ENCODE assay signal across 22 cellular contexts in the genomic region with DNA sequence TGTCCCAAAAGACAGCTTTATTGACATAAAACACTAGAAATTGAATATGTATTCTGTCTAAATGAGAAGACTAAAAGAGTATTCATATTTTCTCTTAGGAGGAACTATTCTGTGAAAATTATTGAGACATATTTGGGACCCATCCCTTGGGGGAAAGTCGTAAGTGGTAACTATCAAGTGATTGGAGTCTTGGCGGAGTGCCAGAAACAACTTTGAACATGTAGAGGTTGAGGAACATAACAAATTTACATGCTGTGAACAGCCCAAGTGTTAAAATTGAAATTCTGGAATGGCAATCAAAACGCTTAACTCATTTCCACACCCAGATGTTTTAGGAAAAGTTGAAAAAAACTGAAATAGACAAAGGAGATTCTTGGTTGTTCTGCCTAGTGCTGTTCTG.
A peak's percentile ranks its signal among the peaks of the same experiment; 100 is the strongest.
DNase-seq lines count a peak whose midpoint lies in the region; ATAC-seq and TF ChIP-seq lines count a peak whose summit lies in the region.
"Had no signal": no experiment of that assay in that cellular context is flagged by ENCODE, and none has a peak within 500 bp of the region (broad histone marks: within the 10 kb centered on the region; RNA-seq: fewer than 3 reads in every experiment).

No MANE protein-coding gene starts in this region.

- peak overlapping the region; percentile 68 for H3K27ac ChIP-seq in DOHH2 (ENCODE audit: low read depth, low read length)
- no peak overlapping the region for H3K27ac ChIP-seq in mesendoderm (ENCODE audit: low read depth, low read length)
- H3K27ac ChIP-seq: breast epithelium, gastrocnemius medialis, psoas muscle, tibial nerve had no signal

- no peaks in the 10 kb centered on the region for H3K9me2 ChIP-seq in DOHH2 (replicated peaks; ENCODE audit: control insufficient read depth, low read length)

- no peak overlapping the region for H3K56ac ChIP-seq in mesendoderm (ENCODE audit: low read length)

- H3K4me2 ChIP-seq in DOHH2 (ENCODE audit: low read length) = peak overlapping the region; percentile 48
- no peak overlapping the region for H3K4me2 ChIP-seq in mesendoderm (ENCODE audit: low read length)

- H3K4ac ChIP-seq in mesendoderm (ENCODE audit: low read depth, low read length) = no peak overlapping the region

- no peak overlapping the region for H2BK15ac ChIP-seq in mesendoderm (replicated peaks; ENCODE audit: low read depth)

- no peaks in the 10 kb centered on the region for H3K79me1 ChIP-seq in mesendoderm (ENCODE audit: low read length)

- H3K4me1 ChIP-seq in BE2C (no peaks in the 10 kb centered on the region), DOHH2 (ENCODE audit: control insufficient read depth, low read length) (peaks cover 28% of the 10 kb centered on the region), mesendoderm (ENCODE audit: control insufficient read depth, low read depth, low read length) (no peaks in the 10 kb centered on the region)
- H3K4me1 ChIP-seq: breast epithelium, gastrocnemius medialis, psoas muscle, tibial nerve had no signal

- H2BK120ac ChIP-seq in mesendoderm (ENCODE audit: low read depth, low read length) = no peak overlapping the region

- H3K79me2 ChIP-seq in DOHH2 (ENCODE audit: control insufficient read depth, low read length) (no peaks in the 10 kb centered on the region), mesendoderm (ENCODE audit: control insufficient read depth, insufficient read depth, low read length) (no peaks in the 10 kb centered on the region)

- no peak for TF ChIP-seq CTCF in BE2C (IDR thresholded peaks at IDR 0.05; ENCODE audit: low read depth, low read length)
- TF ChIP-seq CTCF in DOHH2 (IDR thresholded peaks at IDR 0.05; ENCODE audit: low read depth, low read length, poor library complexity, severe bottlenecking) = no peak

- H4K8ac ChIP-seq in mesendoderm (ENCODE audit: low read depth, low read length) = no peak overlapping the region

- WGBS in mesendoderm (ENCODE audit: extremely low coverage, insufficient coverage, low lambda C conversion rate) = no CpG with 5 or more reads among the region's 3 CpGs

- H3K23ac ChIP-seq in mesendoderm (ENCODE audit: low read length) = no peak overlapping the region

- H3K36me3 ChIP-seq in BE2C (no peaks in the 10 kb centered on the region), DOHH2 (ENCODE audit: control insufficient read depth, low read length) (no peaks in the 10 kb centered on the region), mesendoderm (ENCODE audit: control insufficient read depth, insufficient read depth, low read length) (no peaks in the 10 kb centered on the region)
- H3K36me3 ChIP-seq: gastrocnemius medialis, tibial nerve had no signal

- H3K18ac ChIP-seq in mesendoderm (ENCODE audit: low read length) = no peak overlapping the region

- no peaks in the 10 kb centered on the region for H3F3A ChIP-seq in DOHH2 (ENCODE audit: control insufficient read depth, insufficient read depth)

- H2AK5ac ChIP-seq in mesendoderm (ENCODE audit: low read length) = no peak overlapping the region

- H3K27me3 ChIP-seq in BE2C = no peaks in the 10 kb centered on the region
- H3K27me3 ChIP-seq in DOHH2 (ENCODE audit: control insufficient read depth, low read length) = no peaks in the 10 kb centered on the region
- no peaks in the 10 kb centered on the region for H3K27me3 ChIP-seq in mesendoderm (ENCODE audit: insufficient read depth, low read length, poor library complexity)
- H3K27me3 ChIP-seq: breast epithelium, gastrocnemius medialis, tibial nerve had no signal

- DNase-seq in BE2C (peak; percentile 42), NCI-H2171 treated with DMSO at 0.1 percent for 48 hours (lab: John Stamatoyannopoulos, UW) (peak; percentile 92), astrocyte of the hippocampus (ENCODE audit: low read depth, low spot score) (peak; percentile 1), mesendoderm (no peak), ACHN (no peak)
- DNase-seq in stimulated activated CD4-positive, alpha-beta T cell treated with anti-CD3 and anti-CD28 coated beads, Interleukin-2, amount 100 ng/mL, for 48 hours = no peak
- DNase-seq: activated CD8-positive, alpha-beta T cell treated with anti-CD3 and anti-CD28 coated beads, Interleukin-2, amount 10 ng/mL, durations not matched to agents 7 days and 5 days; CD8-positive, alpha-beta memory T cell; gastrocnemius medialis; H9; hippocampal formation; NCI-H1092 treated with DMSO at 0.1 percent for 48 hours; NCI-H1930; psoas muscle; Right ventricle myocardium superior; stimulated activated CD4-positive, alpha-beta T cell treated with anti-CD3 and anti-CD28 coated beads, Interleukin-4, amount 100 ng/mL, for 1 hour had no signal

- H4K20me1 ChIP-seq in DOHH2 (ENCODE audit: control insufficient read depth, insufficient read depth, low read depth, low read length) = no peaks in the 10 kb centered on the region

- H3K4me3 ChIP-seq in BE2C (ENCODE audit: low read depth, low read length) (no peak overlapping the region), DOHH2 (ENCODE audit: low read length) (peak overlapping the region; percentile 38), mesendoderm (ENCODE audit: low read length) (no peak overlapping the region)
- H3K4me3 ChIP-seq: breast epithelium, gastrocnemius medialis, psoas muscle, tibial nerve had no signal

- no peak for ATAC-seq in GM19328 (IDR thresholded peaks at IDR 0.05; ENCODE audit: unreplicated experiment)
- ATAC-seq: activated CD8-positive, alpha-beta T cell treated with anti-CD3 and anti-CD28 coated beads, Interleukin-2, amount 10 ng/mL, durations not matched to agents 7 days and 5 days; activated T-helper 17 cell treated with anti-CD3 and anti-CD28 coated beads, Interleukin-2, amount 50 U/mL, for 72 hours; gastrocnemius medialis; psoas muscle; sciatic nerve had no signal

- H3K9me3 ChIP-seq in BE2C (no peaks in the 10 kb centered on the region), DOHH2 (ENCODE audit: control insufficient read depth, insufficient read depth, low read length) (peaks cover 3% of the 10 kb centered on the region; the same call in 1 of the 2 replicates)
- H3K9me3 ChIP-seq: breast epithelium, gastrocnemius medialis, psoas muscle, tibial nerve had no signal

- no peak overlapping the region for H2BK5ac ChIP-seq in mesendoderm (ENCODE audit: low read length)

- in situ Hi-C loops in ACHN (cut with HindIII; ENCODE audit: low pct_ligation_motif_present, low pct_unique_long_range_greater_than_20kb, low sequenced_read_pairs) = no loop called here

- no peak overlapping the region for H3K9ac ChIP-seq in mesendoderm (ENCODE audit: low read length)

- no peak overlapping the region for H4K5ac ChIP-seq in mesendoderm (ENCODE audit: low read length)

Comparison
In these comparisons a context has a peak if more than half of its experiments do, and no peak if none do; other contexts are left out.
1. DNase-seq: peak in BE2C (single experiment), NCI-H2171 treated with DMSO at 0.1 percent for 48 hours (single experiment) and astrocyte of the hippocampus (single experiment); none in mesendoderm (single experiment), stimulated activated CD4-positive, alpha-beta T cell treated with anti-CD3 and anti-CD28 coated beads, Interleukin-2, amount 100 ng/mL, for 48 hours (0 of 2) and ACHN (single experiment).